28 cellular contexts compared by ENCODE assay signal in the genomic region with DNA sequence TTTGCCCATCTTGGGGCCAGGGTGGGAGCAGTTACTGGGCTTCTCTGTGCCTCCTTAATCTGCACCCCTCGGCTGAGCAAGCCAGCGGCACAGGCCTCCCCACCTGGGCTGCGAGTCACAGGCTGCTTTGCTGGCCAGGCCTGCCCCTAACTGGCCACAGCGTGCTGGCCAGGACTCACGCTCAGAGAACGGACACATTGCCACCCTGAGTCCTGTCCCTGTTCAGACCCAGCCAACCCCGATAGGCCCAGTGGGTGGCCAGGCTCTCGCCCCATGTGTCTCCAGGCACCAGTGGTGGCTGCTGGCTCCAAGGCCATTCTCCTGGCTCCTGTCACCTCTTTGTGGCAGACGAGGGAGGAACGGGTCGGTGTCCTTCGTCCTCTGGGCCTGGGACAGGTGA.
DNase-seq lines count a peak whose midpoint lies in the region; ATAC-seq and TF ChIP-seq lines count a peak whose summit lies in the region.
"Had no signal": no experiment of that assay in that cellular context is flagged by ENCODE, and none has a peak within 500 bp of the region (broad histone marks: within the 10 kb centered on the region; RNA-seq: fewer than 3 reads in every experiment).

No MANE protein-coding gene starts in this region.

- no peak for TF ChIP-seq POLR2A in esophagus muscularis mucosa (IDR thresholded peaks at IDR 0.05; ENCODE audit: low read depth)
- no peak for TF ChIP-seq POLR2A in tibial nerve (IDR thresholded peaks at IDR 0.05)

- H3K9me3 ChIP-seq in esophagus muscularis mucosa (no peaks in the 10 kb centered on the region), neuronal stem cell (replicated peaks in 1 of 2; ENCODE audit: control insufficient read depth in 2 of 2, insufficient read depth in 1 of 2, low read depth in 1 of 2, low read length in 2 of 2) (no peaks in the 10 kb centered on the region), tibial nerve (no peaks in the 10 kb centered on the region), lower lobe of right lung (no peaks in the 10 kb centered on the region)
- H3K9me3 ChIP-seq: ovary, right atrium auricular region, thoracic aorta had no signal

- no peak overlapping the region for H4K91ac ChIP-seq in neuronal stem cell (ENCODE audit: low read depth, low read length, poor library complexity)

- peak overlapping the region; percentile 82 for H3K18ac ChIP-seq in neuronal stem cell (ENCODE audit: low read length)

- TF ChIP-seq EP300 in esophagus muscularis mucosa (IDR thresholded peaks at IDR 0.05), result no peak
- TF ChIP-seq EP300 in tibial nerve (IDR thresholded peaks at IDR 0.05), result no peak

- ATAC-seq in Right ventricle myocardium superior (ENCODE audit: poor library complexity), result peak; percentile 17
- no peak for ATAC-seq in Right ventricle myocardium inferior
- ATAC-seq in lower lobe of right lung, result no peak
- ATAC-seq: activated T-helper 17 cell treated with anti-CD3 and anti-CD28 coated beads, Interleukin-2, amount 50 U/mL, for 72 hours; effector memory CD8-positive, alpha-beta T cell; natural killer cell treated with Interleukin-12 subunit alpha and Interleukin-12 subunit beta and Interleukin-15 and Interleukin-18, amount 100 ng/mL, for 72 hours had no signal

- H3K4ac ChIP-seq in neuronal stem cell (ENCODE audit: low read length), result no peak overlapping the region

- H3K23ac ChIP-seq in neuronal stem cell (ENCODE audit: low read depth, low read length, poor library complexity), result no peak overlapping the region

- POLR2A ChIA-PET in GM10248 (lab: Yijun Ruan, JAX), result no interaction called here

- no peaks in the 10 kb centered on the region for H3K79me1 ChIP-seq in neuronal stem cell (ENCODE audit: low read depth, low read length)

- no peak overlapping the region for H4K8ac ChIP-seq in neuronal stem cell (ENCODE audit: low read depth, low read length)

- no peak overlapping the region for H3K4me2 ChIP-seq in neuronal stem cell (ENCODE audit: insufficient read depth, low read length, poor library complexity, severe bottlenecking)

- H3K4me1 ChIP-seq in esophagus muscularis mucosa (peaks cover 15 to 30% (median 25%) of the 10 kb centered on the region in 4 donors), neuronal stem cell (ENCODE audit: control insufficient read depth in 2 of 2, insufficient read depth in 1 of 2, low read depth in 1 of 2, low read length in 2 of 2) (peaks cover 14 to 29% of the 10 kb centered on the region in 2 donors), tibial nerve (peaks cover 0 to 30% (median 19%) of the 10 kb centered on the region in 4 donors), lower lobe of right lung (peaks cover 16% of the 10 kb centered on the region)

- H3K27me3 ChIP-seq in esophagus muscularis mucosa, result no peaks in the 10 kb centered on the region
- no peaks in the 10 kb centered on the region for H3K27me3 ChIP-seq in neuronal stem cell (ENCODE audit: control insufficient read depth in 3 of 3, insufficient read depth in 3 of 3, low read depth in 1 of 3, low read length in 3 of 3)
- H3K27me3 ChIP-seq in tibial nerve, result no peaks in the 10 kb centered on the region
- no peaks in the 10 kb centered on the region for H3K27me3 ChIP-seq in lower lobe of right lung (ENCODE audit: low read depth)
- H3K27me3 ChIP-seq: ovary, right atrium auricular region had no signal

- H2BK5ac ChIP-seq in neuronal stem cell (ENCODE audit: low read length), result peak overlapping the region; percentile 33

- WGBS in esophagus muscularis mucosa, result 94% methylated on average over 7 of the region's 12 CpGs
- WGBS in neuronal stem cell (ENCODE audit: extremely low coverage in 2 of 2, insufficient read length in 2 of 2, insufficient replicate concordance in 1 of 2), 2 donors, result no CpG with 5 or more reads among the region's 12 CpGs
- WGBS in tibial nerve, 2 donors, result 75 to 81% methylated on average over 4 to 12 of the region's 12 CpGs

- H2AFZ ChIP-seq in neuronal stem cell (ENCODE audit: low read length), result no peak overlapping the region

- TF ChIP-seq CTCF in esophagus muscularis mucosa (IDR thresholded peaks at IDR 0.05) (no peak), tibial nerve (IDR thresholded peaks at IDR 0.05) (no peak), GM10248 (IDR thresholded peaks at IDR 0.05; ENCODE audit: control extremely low read depth, extremely low read depth, low read depth, missing control alignments) (no peak), lower lobe of right lung (IDR thresholded peaks at IDR 0.05) (no peak)

- intact Hi-C loops in Right ventricle myocardium superior (cut with DNase I), result no loop called here
- intact Hi-C loops in Right ventricle myocardium inferior (cut with DNase I), result no loop called here
- intact Hi-C loops in esophagus muscularis mucosa (cut with DNase I), result no loop called here
- intact Hi-C loops in lower lobe of right lung (cut with DNase I), result no loop called here

- peak overlapping the region; percentile 3 for H3K14ac ChIP-seq in neuronal stem cell (ENCODE audit: low read length)

- H3K36me3 ChIP-seq in esophagus muscularis mucosa (no peaks in the 10 kb centered on the region), neuronal stem cell (replicated peaks in 1 of 2; ENCODE audit: control insufficient read depth in 2 of 2, insufficient read depth in 2 of 2, low read length in 2 of 2) (no peaks in the 10 kb centered on the region), tibial nerve (no peaks in the 10 kb centered on the region), lower lobe of right lung (no peaks in the 10 kb centered on the region)
- H3K36me3 ChIP-seq: ovary, right atrium auricular region, thoracic aorta had no signal

- H2BK15ac ChIP-seq in neuronal stem cell (ENCODE audit: low read length), result peak overlapping the region; percentile 92

- peak overlapping the region; percentile 77 to 85 (median 80) for H3K27ac ChIP-seq in esophagus muscularis mucosa (replicated peaks in 1 of 4)
- no peak overlapping the region for H3K27ac ChIP-seq in neuronal stem cell (replicated peaks; ENCODE audit: low read length)
- H3K27ac ChIP-seq in tibial nerve, result peak overlapping the region in 3 of 4 donors; percentile 73 to 89 (median 80)
- no peak overlapping the region for H3K27ac ChIP-seq in lower lobe of right lung
- H3K27ac ChIP-seq: SK-N-MC had no signal

- peak overlapping the region; percentile 82 for H2BK120ac ChIP-seq in neuronal stem cell (ENCODE audit: low read depth, low read length)

- H2AK5ac ChIP-seq in neuronal stem cell (ENCODE audit: low read depth, low read length), result peak overlapping the region; percentile 98

- DNase-seq in Right ventricle myocardium superior (no peak), Right ventricle myocardium inferior (ENCODE audit: missing footprints) (no peak), esophagus muscularis mucosa (ENCODE audit: extremely low spot score) (no peak), neuronal stem cell (ENCODE audit: low spot score) (no peak), tibial nerve (ENCODE audit: low spot score in 2 of 2) (no peak), GM10248 (ENCODE audit: extremely low spot score) (no peak), NCI-H1105 (lab: John Stamatoyannopoulos, UW) (no peak), lower lobe of right lung (no peak)
- DNase-seq: 8988T; activated CD4-positive, alpha-beta memory T cell treated with anti-CD3 and anti-CD28 coated beads for 36 hours; activated CD4-positive, CD25-positive, alpha-beta regulatory T cell treated with anti-CD3 and anti-CD28 coated beads, Interleukin-2, amount 50 U/mL, for 72 hours; activated naive CD4-positive, alpha-beta T cell treated with anti-CD3 and anti-CD28 coated beads, Interleukin-2, amount 50 U/mL, for 16 hours; CD4-positive, alpha-beta memory T cell; effector memory CD8-positive, alpha-beta T cell; GOT3; hypothalamus; immature natural killer cell; NCI-H1105 treated with DMSO at 0.1 percent for 48 hours; NCI-H1930; NCI-H69; stimulated activated naive CD4-positive, alpha-beta T cell had no signal

- no peak overlapping the region for H3K9ac ChIP-seq in neuronal stem cell (ENCODE audit: low read depth, low read length, poor library complexity)

- H2BK12ac ChIP-seq in neuronal stem cell (ENCODE audit: low read length), result peak overlapping the region; percentile 82

- H3K4me3 ChIP-seq in esophagus muscularis mucosa (no peak overlapping the region), neuronal stem cell (ENCODE audit: low read length in 2 of 2) (no peak overlapping the region), tibial nerve (no peak overlapping the region), lower lobe of right lung (no peak overlapping the region)
- H3K4me3 ChIP-seq: coronary artery, ovary, right atrium auricular region, SK-N-MC had no signal

- CTCF ChIA-PET in GM10248 (lab: Yijun Ruan, JAX), result no interaction called here

Comparison
In these comparisons a context has a peak if more than half of its experiments do, and no peak if none do; other contexts are left out.
1. H3K27ac ChIP-seq: peak in esophagus muscularis mucosa (4 of 4) and tibial nerve (3 of 4); none in neuronal stem cell (single experiment) and lower lobe of right lung (single experiment).